Comparison of ENCODE assay signal across 8 cellular contexts in genomic region chr14:35405304-35405996, GRCh38. TPM values are rescaled to one million over a fixed set of nuclear protein-coding genes. Genes with fewer than 3 reads are reported as not detected.
DNase-seq lines count a peak whose midpoint lies in the region; ATAC-seq, FAIRE-seq and TF ChIP-seq lines count a peak whose summit lies in the region.

No MANE protein-coding gene starts in this region.

- TF ChIP-seq CTCF in BJ (IDR thresholded peaks at IDR 0.05; ENCODE audit: insufficient read depth, low read depth, low read length) (no peak), body of pancreas (IDR thresholded peaks at IDR 0.05) (no peak), liver (IDR thresholded peaks at IDR 0.05; ENCODE audit: low read depth, low read length, missing input control) (no peak), thoracic aorta (IDR thresholded peaks at IDR 0.05) (no peak), D721Med (IDR thresholded peaks at IDR 0.05; ENCODE audit: insufficient read depth, missing control alignments) (no peak)

- H3K4me3 ChIP-seq in BJ (ENCODE audit: low read depth, low read length), result peak overlapping the region; percentile 88
- peak overlapping the region; percentile 98 for H3K4me3 ChIP-seq in HUES64 (ENCODE audit: low read length)
- H3K4me3 ChIP-seq in body of pancreas, result peak overlapping the region; percentile 66 to 78
- H3K4me3 ChIP-seq in liver (ENCODE audit: low read depth in 1 of 3, low read length in 3 of 3), result peak overlapping the region; percentile 45 to 96 (median 82)
- peak overlapping the region; percentile 88 for H3K4me3 ChIP-seq in thoracic aorta

- peaks cover 11% of the 10 kb centered on the region for H3K4me1 ChIP-seq in HUES64 (ENCODE audit: insufficient read depth, low read length)
- H3K4me1 ChIP-seq in body of pancreas, result peaks cover 31% of the 10 kb centered on the region
- peaks cover 1 to 42% (median 22%) of the 10 kb centered on the region in 4 donors for H3K4me1 ChIP-seq in liver (ENCODE audit: control insufficient read depth in 4 of 4, insufficient read depth in 4 of 4, low read length in 3 of 4)
- H3K4me1 ChIP-seq in thoracic aorta (ENCODE audit: control insufficient read depth in 1 of 2, low read depth in 2 of 2), result peaks cover 26 to 30% of the 10 kb centered on the region in 2 donors

- TF ChIP-seq RAD21 in liver (IDR thresholded peaks at IDR 0.05), result no peak

- 38% methylated on average over 10 of the region's 14 CpGs for WGBS in HUES64
- WGBS in body of pancreas, 2 donors, result 29 to 35% methylated on average over 13 to 14 of the region's 14 CpGs
- 28% methylated on average over 14 of the region's 14 CpGs for WGBS in liver

- H3K9me3 ChIP-seq in HUES64 (ENCODE audit: insufficient read depth, low read depth, low read length) (no peaks in the 10 kb centered on the region), body of pancreas (no peaks in the 10 kb centered on the region), liver (ENCODE audit: control insufficient read depth in 4 of 4, low read length in 3 of 4) (no peaks in the 10 kb centered on the region), thoracic aorta (no peaks in the 10 kb centered on the region)

- DNase-seq in BJ (ENCODE audit: low read depth), result no peak
- DNase-seq in body of pancreas, result peak in 2 of 4 donors; percentile 42 to 54
- DNase-seq in thoracic aorta (ENCODE audit: low spot score), result no peak
- DNase-seq in stimulated activated CD4-positive, alpha-beta T cell treated with anti-CD3 and anti-CD28 coated beads, Interleukin-12 subunit alpha, Interleukin-12 subunit beta, amount 100 ng/mL, for 4 hours, result no peak
- DNase-seq in D721Med (ENCODE audit: insufficient read length, low spot score), result no peak
- no peak for DNase-seq in H4 (ENCODE audit: low spot score)

- intact Hi-C loops in body of pancreas (cut with DNase I), result no loop called here

- H3K27me3 ChIP-seq in BJ (ENCODE audit: control insufficient read depth, insufficient read depth, low read length), result no peaks in the 10 kb centered on the region
- no peaks in the 10 kb centered on the region for H3K27me3 ChIP-seq in HUES64 (ENCODE audit: insufficient read depth, low read length)
- H3K27me3 ChIP-seq in body of pancreas, result no peaks in the 10 kb centered on the region
- no peaks in the 10 kb centered on the region for H3K27me3 ChIP-seq in liver (ENCODE audit: control insufficient read depth in 4 of 4, insufficient read depth in 4 of 4, low read length in 3 of 4)
- no peaks in the 10 kb centered on the region for H3K27me3 ChIP-seq in thoracic aorta (replicated peaks; ENCODE audit: insufficient read depth)

- ATAC-seq in body of pancreas (no peak), thoracic aorta (ENCODE audit: insufficient number of reproducible peaks, low FRiP score, low read depth) (no peak)

- peak overlapping the region; percentile 99; the same call in 1 of the 2 replicates for H3K9ac ChIP-seq in HUES64 (ENCODE audit: low read depth, low read length)
- H3K9ac ChIP-seq in liver (ENCODE audit: low read depth in 1 of 2, low read length in 2 of 2), result peak overlapping the region; percentile 34 to 93

- POLR2A ChIA-PET in BJ (lab: Charles Lee), result interaction anchor here (2.4 kb wide), 1 partner anchor 113 kb away, joined by 16 read pairs; the partner anchor contains the start of gene PSMA6

- H3K36me3 ChIP-seq in BJ (ENCODE audit: control insufficient read depth, insufficient read depth, low read length) (peaks cover 19% of the 10 kb centered on the region), HUES64 (ENCODE audit: insufficient read depth, low read length) (peaks cover 32% of the 10 kb centered on the region), body of pancreas (replicated peaks in 1 of 2; ENCODE audit: insufficient read depth in 1 of 2, low read depth in 2 of 2) (peaks cover 18 to 26% of the 10 kb centered on the region in 2 donors), liver (ENCODE audit: control insufficient read depth in 4 of 4, insufficient read depth in 3 of 4, low read depth in 1 of 4, low read length in 3 of 4) (peaks cover 15 to 30% (median 21%) of the 10 kb centered on the region in 4 donors), thoracic aorta (peaks cover 32% of the 10 kb centered on the region)

- CTCF ChIA-PET in BJ (lab: Yijun Ruan, JAX), result interaction anchor here (0.7 to 4.9 kb wide), 11 partner anchors 30 to 263 kb away, joined by 3 to 45 read pairs (median 3); no protein-coding TSS in a partner anchor

- FAIRE-seq in D721Med (lab: Jason Lieb, UNC), result no peak

- no peak for TF ChIP-seq POLR2A in body of pancreas (IDR thresholded peaks at IDR 0.05)

- peak overlapping the region; percentile 98; the same call in 1 of the 2 replicates for H3K27ac ChIP-seq in HUES64 (ENCODE audit: low read depth, low read length)
- peak overlapping the region; percentile 100 for H3K27ac ChIP-seq in body of pancreas
- peak overlapping the region; percentile 97 to 98 for H3K27ac ChIP-seq in liver (ENCODE audit: low read depth in 1 of 2, low read length in 2 of 2)
- H3K27ac ChIP-seq in thoracic aorta, result peak overlapping the region; percentile 98 to 99

TF ChIP-seq in liver, 16 proteins besides CTCF, POLR2A, EP300 and RAD21:
- TF ChIP-seq YY1 (IDR thresholded peaks at IDR 0.05) (no peak), GABPA (IDR thresholded peaks at IDR 0.05 in 1 of 2, conservative IDR thresholded peaks at IDR 0.05 in 1 of 2) (no peak), SP1 (IDR thresholded peaks at IDR 0.05) (no peak), HNF4G (IDR thresholded peaks at IDR 0.05) (no peak), REST (IDR thresholded peaks at IDR 0.05) (no peak), ZBTB33 (IDR thresholded peaks at IDR 0.05) (no peak), TAF1 (conservative IDR thresholded peaks at IDR 0.05) (no peak), ATF3 (IDR thresholded peaks at IDR 0.05) (no peak), MAX (IDR thresholded peaks at IDR 0.05) (no peak), FOXA2 (IDR thresholded peaks at IDR 0.05) (no peak), RXRA (IDR thresholded peaks at IDR 0.05) (no peak), FOXA1 (IDR thresholded peaks at IDR 0.05) (no peak), JUND (IDR thresholded peaks at IDR 0.05) (no peak), HNF4A (conservative IDR thresholded peaks at IDR 0.05) (no peak), EGR1 (IDR thresholded peaks at IDR 0.05; ENCODE audit: low read depth in 2 of 2) (no peak), NR2F2 (IDR thresholded peaks at IDR 0.05) (no peak)

RNA-seq across cellular contexts. Expression of gene NFKBIA, which starts 0.9 kb away (rescaled TPM):
- polyA plus RNA-seq in BJ (2011; rRNA removed) (35.3 and 73.2 TPM in 2 replicates), liver (100 to 1,000 TPM in 1 of 2 donors, 10 to 100 TPM in 1; 52.9 to 204 TPM)
- 131 and 193 TPM in 2 replicates for polyA minus RNA-seq in BJ (2011; rRNA and poly(A)+ RNA removed)
- 28.7 TPM for polyA plus RNA-seq in HUES64 (2013, experiment 1 of 2)
- 25.9 TPM for polyA plus RNA-seq in HUES64 (2013, experiment 2 of 2)
- total RNA-seq in body of pancreas (100 to 1,000 TPM; 330 to 345 TPM), liver (100 to 1,000 TPM in 1 of 2 donors, 10 to 100 TPM in 1; 46.9 to 120 TPM), thoracic aorta (100 to 1,000 TPM; 366 to 378 TPM)
- 39.5 and 41.4 TPM in 2 replicates for total RNA-seq in H4 (2014; rRNA removed; shearing (Covaris generic))
